ENCODE assay signal across 1 cellular context in genomic region chr1:112643080-112643479, GRCh38.
TF ChIP-seq lines count a peak whose summit lies in the region.

No MANE protein-coding gene starts in this region.

TF ChIP-seq in GM12878, 131 proteins besides CTCF, POLR2A, EP300 and RAD21:
- no peak for TF ChIP-seq TBL1XR1 (IDR thresholded peaks at IDR 0.05; ENCODE audit: low read depth, low read length)
- TF ChIP-seq GATAD2B (conservative IDR thresholded peaks at IDR 0.05; ENCODE audit: low read depth): no peak
- TF ChIP-seq ELK1 (IDR thresholded peaks at IDR 0.05; ENCODE audit: low read depth, low read length): no peak
- TF ChIP-seq MTA3 (IDR thresholded peaks at IDR 0.05; ENCODE audit: borderline replicate concordance, low read length): no peak
- no peak for TF ChIP-seq KDM1A (IDR thresholded peaks at IDR 0.05; ENCODE audit: borderline replicate concordance)
- TF ChIP-seq MAX (IDR thresholded peaks at IDR 0.05; ENCODE audit: low read depth, low read length): no peak
- no peak for TF ChIP-seq GABPA (IDR thresholded peaks at IDR 0.05; ENCODE audit: low read depth)
- no peak for TF ChIP-seq WRNIP1 (IDR thresholded peaks at IDR 0.05; ENCODE audit: borderline replicate concordance, low read depth, low read length)
- no peak for TF ChIP-seq ZNF384 (IDR thresholded peaks at IDR 0.05; ENCODE audit: borderline replicate concordance, low read depth, low read length)
